8 cellular contexts compared by ENCODE assay signal in genomic region chr2:207163053-207163814, GRCh38. TPM values are rescaled to one million over a fixed set of nuclear protein-coding genes. Genes with fewer than 3 reads are reported as not detected.
DNase-seq lines count a peak whose midpoint lies in the region; TF ChIP-seq lines count a peak whose summit lies in the region.

No MANE protein-coding gene starts in this region.

- H3K4me1 ChIP-seq in muscle layer of colon (ENCODE audit: insufficient read depth, low read length) (peaks cover 57% of the 10 kb centered on the region), vagina (peaks cover 56% of the 10 kb centered on the region)

- DNase-seq in activated gamma-delta T cell treated with Interleukin-2 at 50 U/mL for 16 hours (peak; percentile 11), activated gamma-delta T cell (lab: John Stamatoyannopoulos, UW) (no peak), T1000 (lab: John Stamatoyannopoulos, UW) (peak; percentile 58), epithelial cell of prostate (ENCODE audit: low read depth, low spot score) (peak; percentile 90), vagina (ENCODE audit: extremely low spot score in 2 of 2) (no peak), GM13976 (ENCODE audit: low spot score) (no peak), RPMI8226 (no peak)

- peak in 1 of 2 donors; percentile 33 for TF ChIP-seq POLR2A in vagina (IDR thresholded peaks at IDR 0.05)

- H3K9ac ChIP-seq in muscle layer of colon (ENCODE audit: low read length) = peak overlapping the region; percentile 97

- H3K4me3 ChIP-seq in muscle layer of colon (ENCODE audit: low read depth in 1 of 2, low read length in 2 of 2) (peak overlapping the region; percentile 78 to 79), vagina (peak overlapping the region; percentile 83 to 88)

- intact Hi-C loops in vagina (cut with DNase I) = loop anchor here (10.0 kb wide), 2 partner anchors 72 to 172 kb away; no protein-coding TSS in a partner anchor

- H3K27ac ChIP-seq in epithelial cell of prostate (peak overlapping the region; percentile 99), muscle layer of colon (ENCODE audit: low read depth, low read length) (peak overlapping the region; percentile 95), vagina (peak overlapping the region; percentile 100)

- in situ Hi-C loops in GM13976 (cut with MboI; ENCODE audit: low sequenced_read_pairs, unreplicated experiment) = no loop called here

- H3K9me3 ChIP-seq in muscle layer of colon (ENCODE audit: low read length) (no peaks in the 10 kb centered on the region), vagina (no peaks in the 10 kb centered on the region)

- TF ChIP-seq CTCF in vagina (IDR thresholded peaks at IDR 0.05) = no peak
- no peak for TF ChIP-seq CTCF in GM13976 (IDR thresholded peaks at IDR 0.05; ENCODE audit: borderline replicate concordance, control extremely low read depth, extremely low read depth, insufficient read depth, missing control alignments)

- H3K27me3 ChIP-seq in muscle layer of colon (ENCODE audit: control insufficient read depth in 1 of 2, insufficient read depth in 2 of 2, low read length in 2 of 2) = no peaks in the 10 kb centered on the region
- H3K27me3 ChIP-seq in vagina = no peaks in the 10 kb centered on the region

- H3K36me3 ChIP-seq in muscle layer of colon (ENCODE audit: insufficient read depth, low read length) (no peaks in the 10 kb centered on the region), vagina (no peaks in the 10 kb centered on the region)

RNA-seq across cellular contexts. Expression of gene KLF7, which starts 2.5 kb away (rescaled TPM):
- 35.8 TPM for total RNA-seq in vagina

Comparison
In these comparisons a context has a peak if more than half of its experiments do, and no peak if none do; other contexts are left out.
1. DNase-seq: peak in activated gamma-delta T cell treated with Interleukin-2 at 50 U/mL for 16 hours (single experiment), T1000 (single experiment) and epithelial cell of prostate (single experiment); none in activated gamma-delta T cell (single experiment), vagina (0 of 2), GM13976 (single experiment) and RPMI8226 (single experiment).
2. Peak in every context shown above with its lines, with median percentiles within 50 percentile points of each other: H3K27ac ChIP-seq.